In the genomic region with DNA sequence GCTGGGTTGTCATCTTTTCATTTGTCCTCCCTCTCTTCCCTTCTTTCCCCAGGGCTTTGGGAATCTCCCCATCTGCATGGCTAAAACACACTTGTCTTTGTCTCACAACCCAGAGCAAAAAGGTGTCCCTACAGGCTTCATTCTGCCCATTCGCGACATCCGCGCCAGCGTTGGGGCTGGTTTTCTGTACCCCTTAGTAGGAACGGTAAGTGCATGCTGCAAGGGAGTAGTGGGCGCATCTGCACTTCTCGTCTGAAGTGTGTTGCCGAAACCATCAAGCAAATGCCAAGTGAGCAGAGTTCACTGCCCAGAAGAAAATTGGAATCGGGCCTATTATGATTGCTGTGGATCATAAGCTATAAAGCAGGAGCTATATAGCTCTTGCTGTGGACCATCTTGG, we compare ENCODE assay signal across 17 cellular contexts.
"Had no signal": no experiment of that assay in that cellular context is flagged by ENCODE, and none has a peak within 500 bp of the region (broad histone marks: within the 10 kb centered on the region; RNA-seq: fewer than 3 reads in every experiment).

No MANE protein-coding gene starts in this region.

- ATAC-seq: effector memory CD8-positive, alpha-beta T cell; gastroesophageal sphincter; lower lobe of right lung; psoas muscle; sciatic nerve had no signal

- H3K27me3 Mint-ChIP-seq: dendritic cell treated with granulocyte-macrophage colony-stimulating factor and Interleukin-4, amounts not matched to agents 40 ng/mL and 50 ng/mL, for 4 days; effector memory CD8-positive, alpha-beta T cell; naive B cell; type B pancreatic cell had no signal

- H3K4me3 Mint-ChIP-seq: dendritic cell treated with granulocyte-macrophage colony-stimulating factor and Interleukin-4, amounts not matched to agents 40 ng/mL and 50 ng/mL, for 4 days; effector memory CD8-positive, alpha-beta T cell; immature natural killer cell; naive B cell; nephron; type B pancreatic cell had no signal

- H3K27me3 ChIP-seq: esophagus squamous epithelium, gastroesophageal sphincter had no signal

- H3K27ac Mint-ChIP-seq: nephron, type B pancreatic cell had no signal

- H3K4me1 ChIP-seq: esophagus squamous epithelium, gastroesophageal sphincter, left ventricle myocardium inferior, lower lobe of right lung, psoas muscle had no signal

- H3K9me3 ChIP-seq: esophagus squamous epithelium, gastroesophageal sphincter, left ventricle myocardium inferior, lower lobe of right lung, psoas muscle had no signal

- H3K27ac ChIP-seq: esophagus squamous epithelium, gastroesophageal sphincter, left ventricle myocardium inferior, lower lobe of right lung, psoas muscle had no signal

- H3K4me1 Mint-ChIP-seq: nephron had no signal

- DNase-seq: effector memory CD8-positive, alpha-beta T cell; esophagus squamous epithelium; foreskin fibroblast; immature natural killer cell; left ventricle myocardium inferior; lower lobe of right lung; mesendoderm; naive B cell; psoas muscle; retina; stimulated activated CD4-positive, alpha-beta T cell treated with anti-CD3 and anti-CD28 coated beads, Interleukin-2, amount 100 ng/mL, for 24 hours; stimulated activated naive CD4-positive, alpha-beta T cell treated with Interleukin-2 at 50 U/mL for 16 hours had no signal

- H3K4me3 ChIP-seq: esophagus squamous epithelium, gastroesophageal sphincter, left ventricle myocardium inferior, lower lobe of right lung, psoas muscle had no signal

- H3K9me3 Mint-ChIP-seq: dendritic cell treated with granulocyte-macrophage colony-stimulating factor and Interleukin-4, amounts not matched to agents 40 ng/mL and 50 ng/mL, for 4 days; effector memory CD8-positive, alpha-beta T cell; immature natural killer cell; naive B cell; nephron; type B pancreatic cell had no signal
